ENCODE assay signal across 1 cellular context in genomic region chr10:44961231-44961571, GRCh38.
TF ChIP-seq lines count a peak whose summit lies in the region.

No MANE protein-coding gene starts in this region.

TF ChIP-seq in GM12878, 131 proteins besides CTCF, POLR2A, EP300 and RAD21:
- TF ChIP-seq MTA3 (IDR thresholded peaks at IDR 0.05; ENCODE audit: borderline replicate concordance, low read length) (0 out of 2 replicates have a peak, but pooled peaks have one; percentile 54), ZSCAN29 (IDR thresholded peaks at IDR 0.05) (no peak), TCF7 (IDR thresholded peaks at IDR 0.05; ENCODE audit: borderline replicate concordance) (no peak), NFIC (IDR thresholded peaks at IDR 0.05; ENCODE audit: low read depth, low read length) (no peak), MEF2A (IDR thresholded peaks at IDR 0.05; ENCODE audit: insufficient read depth, low read depth, low read length) (no peak), GATAD2B (conservative IDR thresholded peaks at IDR 0.05; ENCODE audit: low read depth) (peak; percentile 49; the same call in 1 of the 2 replicates), CBX3 (IDR thresholded peaks at IDR 0.05; ENCODE audit: borderline replicate concordance, low read depth) (no peak), RUNX3 (IDR thresholded peaks at IDR 0.05; ENCODE audit: low read length) (0 out of 2 replicates have a peak, but pooled peaks have one; percentile 7), SUZ12 (IDR thresholded peaks at IDR 0.05; ENCODE audit: unreplicated experiment) (no peak), CEBPB (IDR thresholded peaks at IDR 0.05; ENCODE audit: borderline replicate concordance in 1 of 2, low read depth in 2 of 2, low read length in 2 of 2) (no peak), HDAC6 (IDR thresholded peaks at IDR 0.05; ENCODE audit: unreplicated experiment) (no peak), HDAC2 (IDR thresholded peaks at IDR 0.05) (no peak), CREB1 (IDR thresholded peaks at IDR 0.05; ENCODE audit: low read depth) (no peak), IKZF1 (conservative IDR thresholded peaks at IDR 0.05) (peak; percentile 33), NR2C2 (IDR thresholded peaks at IDR 0.05; ENCODE audit: borderline replicate concordance, control insufficient read depth, insufficient read length, low read depth) (no peak), MTA2 (IDR thresholded peaks at IDR 0.05; ENCODE audit: low read depth) (0 out of 2 replicates have a peak, but pooled peaks have one; percentile 7), NRF1 (conservative IDR thresholded peaks at IDR 0.05; ENCODE audit: low read depth, low read length) (no peak), MYB (IDR thresholded peaks at IDR 0.05; ENCODE audit: borderline replicate concordance, low read depth, low read length) (no peak), NBN (IDR thresholded peaks at IDR 0.05) (0 out of 2 replicates have a peak, but pooled peaks have one; percentile 4), KLF5 (IDR thresholded peaks at IDR 0.05; ENCODE audit: partially characterized antibody) (no peak), SMAD1 (IDR thresholded peaks at IDR 0.05; ENCODE audit: low read depth, partially characterized antibody) (no peak), E2F8 (IDR thresholded peaks at IDR 0.05; ENCODE audit: low read depth, partially characterized antibody) (no peak), MXI1 (IDR thresholded peaks at IDR 0.05; ENCODE audit: low read depth, low read length) (no peak), STAT3 (IDR thresholded peaks at IDR 0.05; ENCODE audit: low read depth, low read length) (no peak), NR2F1 (conservative IDR thresholded peaks at IDR 0.05) (peak; percentile 81), EED (IDR thresholded peaks at IDR 0.05; ENCODE audit: low read depth) (no peak), DPF2 (IDR thresholded peaks at IDR 0.05) (0 out of 2 replicates have a peak, but pooled peaks have one; percentile 18), EZH2 (IDR thresholded peaks at IDR 0.05; ENCODE audit: borderline replicate concordance, control insufficient read depth, low read depth, low read length) (no peak), ZNF207 (IDR thresholded peaks at IDR 0.05; ENCODE audit: borderline replicate concordance) (no peak)
- TF ChIP-seq, protein P1, sequence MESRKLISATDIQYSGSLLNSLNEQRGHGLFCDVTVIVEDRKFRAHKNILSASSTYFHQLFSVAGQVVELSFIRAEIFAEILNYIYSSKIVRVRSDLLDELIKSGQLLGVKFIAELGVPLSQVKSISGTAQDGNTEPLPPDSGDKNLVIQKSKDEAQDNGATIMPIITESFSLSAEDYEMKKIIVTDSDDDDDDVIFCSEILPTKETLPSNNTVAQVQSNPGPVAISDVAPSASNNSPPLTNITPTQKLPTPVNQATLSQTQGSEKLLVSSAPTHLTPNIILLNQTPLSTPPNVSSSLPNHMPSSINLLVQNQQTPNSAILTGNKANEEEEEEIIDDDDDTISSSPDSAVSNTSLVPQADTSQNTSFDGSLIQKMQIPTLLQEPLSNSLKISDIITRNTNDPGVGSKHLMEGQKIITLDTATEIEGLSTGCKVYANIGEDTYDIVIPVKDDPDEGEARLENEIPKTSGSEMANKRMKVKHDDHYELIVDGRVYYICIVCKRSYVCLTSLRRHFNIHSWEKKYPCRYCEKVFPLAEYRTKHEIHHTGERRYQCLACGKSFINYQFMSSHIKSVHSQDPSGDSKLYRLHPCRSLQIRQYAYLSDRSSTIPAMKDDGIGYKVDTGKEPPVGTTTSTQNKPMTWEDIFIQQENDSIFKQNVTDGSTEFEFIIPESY (IDR thresholded peaks at IDR 0.05): no peak
- TF ChIP-seq, protein P2, sequence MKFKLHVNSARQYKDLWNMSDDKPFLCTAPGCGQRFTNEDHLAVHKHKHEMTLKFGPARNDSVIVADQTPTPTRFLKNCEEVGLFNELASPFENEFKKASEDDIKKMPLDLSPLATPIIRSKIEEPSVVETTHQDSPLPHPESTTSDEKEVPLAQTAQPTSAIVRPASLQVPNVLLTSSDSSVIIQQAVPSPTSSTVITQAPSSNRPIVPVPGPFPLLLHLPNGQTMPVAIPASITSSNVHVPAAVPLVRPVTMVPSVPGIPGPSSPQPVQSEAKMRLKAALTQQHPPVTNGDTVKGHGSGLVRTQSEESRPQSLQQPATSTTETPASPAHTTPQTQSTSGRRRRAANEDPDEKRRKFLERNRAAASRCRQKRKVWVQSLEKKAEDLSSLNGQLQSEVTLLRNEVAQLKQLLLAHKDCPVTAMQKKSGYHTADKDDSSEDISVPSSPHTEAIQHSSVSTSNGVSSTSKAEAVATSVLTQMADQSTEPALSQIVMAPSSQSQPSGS (IDR thresholded peaks at IDR 0.05; ENCODE audit: low read length): no peak
- TF ChIP-seq, protein P3, sequence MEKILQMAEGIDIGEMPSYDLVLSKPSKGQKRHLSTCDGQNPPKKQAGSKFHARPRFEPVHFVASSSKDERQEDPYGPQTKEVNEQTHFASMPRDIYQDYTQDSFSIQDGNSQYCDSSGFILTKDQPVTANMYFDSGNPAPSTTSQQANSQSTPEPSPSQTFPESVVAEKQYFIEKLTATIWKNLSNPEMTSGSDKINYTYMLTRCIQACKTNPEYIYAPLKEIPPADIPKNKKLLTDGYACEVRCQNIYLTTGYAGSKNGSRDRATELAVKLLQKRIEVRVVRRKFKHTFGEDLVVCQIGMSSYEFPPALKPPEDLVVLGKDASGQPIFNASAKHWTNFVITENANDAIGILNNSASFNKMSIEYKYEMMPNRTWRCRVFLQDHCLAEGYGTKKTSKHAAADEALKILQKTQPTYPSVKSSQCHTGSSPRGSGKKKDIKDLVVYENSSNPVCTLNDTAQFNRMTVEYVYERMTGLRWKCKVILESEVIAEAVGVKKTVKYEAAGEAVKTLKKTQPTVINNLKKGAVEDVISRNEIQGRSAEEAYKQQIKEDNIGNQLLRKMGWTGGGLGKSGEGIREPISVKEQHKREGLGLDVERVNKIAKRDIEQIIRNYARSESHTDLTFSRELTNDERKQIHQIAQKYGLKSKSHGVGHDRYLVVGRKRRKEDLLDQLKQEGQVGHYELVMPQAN (conservative IDR thresholded peaks at IDR 0.05): no peak
- TF ChIP-seq, protein P4, sequence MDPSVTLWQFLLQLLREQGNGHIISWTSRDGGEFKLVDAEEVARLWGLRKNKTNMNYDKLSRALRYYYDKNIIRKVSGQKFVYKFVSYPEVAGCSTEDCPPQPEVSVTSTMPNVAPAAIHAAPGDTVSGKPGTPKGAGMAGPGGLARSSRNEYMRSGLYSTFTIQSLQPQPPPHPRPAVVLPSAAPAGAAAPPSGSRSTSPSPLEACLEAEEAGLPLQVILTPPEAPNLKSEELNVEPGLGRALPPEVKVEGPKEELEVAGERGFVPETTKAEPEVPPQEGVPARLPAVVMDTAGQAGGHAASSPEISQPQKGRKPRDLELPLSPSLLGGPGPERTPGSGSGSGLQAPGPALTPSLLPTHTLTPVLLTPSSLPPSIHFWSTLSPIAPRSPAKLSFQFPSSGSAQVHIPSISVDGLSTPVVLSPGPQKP (IDR thresholded peaks at IDR 0.05; ENCODE audit: low read depth, low read length): no peak
- TF ChIP-seq, protein P5, sequence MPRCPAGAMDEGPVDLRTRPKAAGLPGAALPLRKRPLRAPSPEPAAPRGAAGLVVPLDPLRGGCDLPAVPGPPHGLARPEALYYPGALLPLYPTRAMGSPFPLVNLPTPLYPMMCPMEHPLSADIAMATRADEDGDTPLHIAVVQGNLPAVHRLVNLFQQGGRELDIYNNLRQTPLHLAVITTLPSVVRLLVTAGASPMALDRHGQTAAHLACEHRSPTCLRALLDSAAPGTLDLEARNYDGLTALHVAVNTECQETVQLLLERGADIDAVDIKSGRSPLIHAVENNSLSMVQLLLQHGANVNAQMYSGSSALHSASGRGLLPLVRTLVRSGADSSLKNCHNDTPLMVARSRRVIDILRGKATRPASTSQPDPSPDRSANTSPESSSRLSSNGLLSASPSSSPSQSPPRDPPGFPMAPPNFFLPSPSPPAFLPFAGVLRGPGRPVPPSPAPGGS (IDR thresholded peaks at IDR 0.05; ENCODE audit: borderline replicate concordance, insufficient read depth, low read depth, low read length, poor library complexity, severe bottlenecking): no peak
